25 cellular contexts compared by ENCODE assay signal in the genomic region with DNA sequence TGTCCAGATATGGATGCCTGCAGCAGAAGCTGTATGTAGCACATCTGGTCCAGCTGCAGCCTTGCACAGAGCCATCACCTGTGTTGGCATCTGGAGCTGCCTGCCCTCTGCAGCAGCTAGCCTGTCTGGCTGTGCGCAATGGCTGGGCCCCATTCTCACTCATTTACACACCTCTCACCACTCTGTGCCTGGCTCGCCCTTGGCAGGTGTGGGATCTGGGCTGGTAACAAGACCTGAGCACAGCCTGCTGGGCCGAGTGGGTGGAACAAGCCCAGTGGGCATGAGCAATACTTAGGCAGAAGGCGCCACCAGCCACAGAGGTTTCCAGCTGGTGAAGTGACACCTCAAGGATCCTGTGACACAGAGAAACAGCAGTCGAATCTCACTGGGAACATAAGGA.
"Had no signal": no experiment of that assay in that cellular context is flagged by ENCODE, and none has a peak within 500 bp of the region (broad histone marks: within the 10 kb centered on the region; RNA-seq: fewer than 3 reads in every experiment).

No MANE protein-coding gene starts in this region.

- ATAC-seq: left cardiac atrium; left lung; lower lobe of right lung; naive thymus-derived CD8-positive, alpha-beta T cell; right cardiac atrium; sciatic nerve; stimulated activated effector memory CD8-positive, alpha-beta T cell treated with anti-CD3 and anti-CD28 coated beads, Interleukin-12 subunit alpha, Interleukin-12 subunit beta, amount 100 ng/mL, for 72 hours had no signal

- H3K27ac ChIP-seq: heart right ventricle, hepatocyte, left lung, lower lobe of right lung, neutrophil, prostate gland, skin epidermis, suprapubic skin, thoracic aorta, tibial artery, uterus had no signal

- H3K4me1 ChIP-seq: heart right ventricle, left lung, lower lobe of right lung, prostate gland, suprapubic skin, tibial artery, uterus had no signal

- H3K27me3 ChIP-seq: heart right ventricle, hepatocyte, left lung, neutrophil, suprapubic skin, tibial artery, uterus had no signal

- H3K9me3 ChIP-seq: lower lobe of right lung, neutrophil, prostate gland, suprapubic skin, thoracic aorta, tibial artery, uterus had no signal

- H3K36me3 ChIP-seq: heart right ventricle, left lung, lower lobe of right lung, neutrophil, prostate gland, suprapubic skin, thoracic aorta, tibial artery, uterus had no signal

- H2AFZ ChIP-seq: hepatocyte had no signal

- H3K79me2 ChIP-seq: hepatocyte had no signal

- H3K4me2 ChIP-seq: hepatocyte had no signal

- H3K4me3 ChIP-seq: heart right ventricle, hepatocyte, left lung, lower lobe of right lung, prostate gland, skin epidermis, suprapubic skin, thoracic aorta, tibial artery, uterus had no signal

- DNase-seq: heart right ventricle; islet precursor cell; kidney glomerular epithelial cell; left cardiac atrium; lower lobe of right lung; mammary epithelial cell; mesenchymal stem cell; naive thymus-derived CD8-positive, alpha-beta T cell; occipital lobe; retina; right cardiac atrium; stimulated activated CD4-positive, alpha-beta T cell treated with anti-CD3 and anti-CD28 coated beads, Interleukin-4, amount 100 ng/mL, for 24 hours; stimulated activated naive CD4-positive, alpha-beta T cell; tibial artery; trophoblast cell; uterus had no signal
